27 cellular contexts compared by ENCODE assay signal in the genomic region with DNA sequence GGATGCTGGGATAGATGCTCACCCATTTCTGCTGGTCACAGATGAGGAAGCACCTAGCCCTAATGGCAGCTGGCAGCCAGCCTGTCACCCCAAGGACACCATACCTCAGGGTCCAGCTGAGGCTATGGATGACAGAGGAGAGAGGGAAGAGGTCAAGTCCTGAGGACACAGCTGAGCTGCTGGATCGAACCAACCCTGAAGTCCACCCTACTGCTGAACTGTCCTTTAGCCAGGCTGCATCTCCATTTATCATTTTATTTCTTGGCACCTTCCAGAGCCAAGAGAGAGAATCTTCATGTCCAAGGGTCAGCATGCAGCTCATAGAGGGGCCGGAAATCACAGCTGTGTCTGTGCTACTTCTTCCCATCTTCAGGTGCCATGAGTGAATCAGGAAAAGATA.
"Had no signal": no experiment of that assay in that cellular context is flagged by ENCODE, and none has a peak within 500 bp of the region (broad histone marks: within the 10 kb centered on the region; RNA-seq: fewer than 3 reads in every experiment).

No MANE protein-coding gene starts in this region.

- H3K9me3 Mint-ChIP-seq: endodermal cell had no signal

- DNase-seq: colonic mucosa; cortex of kidney; dermis blood vessel endothelial cell; dorsolateral prefrontal cortex; effector CD4-positive, alpha-beta T cell; effector memory CD4-positive, alpha-beta T cell; endodermal cell; erythroblast; esophagus squamous epithelium; foreskin fibroblast; foreskin melanocyte; gastrocnemius medialis; glutamatergic neuron; head of caudate nucleus; heart right ventricle; hippocampal formation; left cardiac atrium; left lung; left ventricle myocardium superior; lower lobe of right lung; mesendoderm; midbrain had no signal

- H3K4me1 Mint-ChIP-seq: endodermal cell had no signal

- H3K4me3 Mint-ChIP-seq: endodermal cell had no signal

- H3K9me3 ChIP-seq: colonic mucosa, esophagus squamous epithelium, gastrocnemius medialis, heart right ventricle, left lung, lower lobe of right lung had no signal

- H3K27me3 ChIP-seq: colonic mucosa, dorsolateral prefrontal cortex, gastrocnemius medialis, heart right ventricle, left lung had no signal

- H3K4me1 ChIP-seq: colonic mucosa, esophagus squamous epithelium, lower lobe of right lung had no signal

- H3K27ac Mint-ChIP-seq: endodermal cell had no signal

- FAIRE-seq: endometrium, islet of Langerhans, keratinocyte had no signal

- H3K36me3 ChIP-seq: colonic mucosa, esophagus squamous epithelium, gastrocnemius medialis, heart right ventricle, left lung, lower lobe of right lung had no signal

- H3K27ac ChIP-seq: colonic mucosa, epithelial cell of prostate, esophagus squamous epithelium, gastrocnemius medialis, heart right ventricle, left lung, lower lobe of right lung had no signal

- ATAC-seq: esophagus mucosa, gastrocnemius medialis, heart right ventricle, left cardiac atrium, left ventricle myocardium superior had no signal

- H3K4me3 ChIP-seq: colonic mucosa, dorsolateral prefrontal cortex, esophagus squamous epithelium, gastrocnemius medialis, heart right ventricle, left lung, lower lobe of right lung had no signal
